1 cellular context compared by ENCODE assay signal in the genomic region with DNA sequence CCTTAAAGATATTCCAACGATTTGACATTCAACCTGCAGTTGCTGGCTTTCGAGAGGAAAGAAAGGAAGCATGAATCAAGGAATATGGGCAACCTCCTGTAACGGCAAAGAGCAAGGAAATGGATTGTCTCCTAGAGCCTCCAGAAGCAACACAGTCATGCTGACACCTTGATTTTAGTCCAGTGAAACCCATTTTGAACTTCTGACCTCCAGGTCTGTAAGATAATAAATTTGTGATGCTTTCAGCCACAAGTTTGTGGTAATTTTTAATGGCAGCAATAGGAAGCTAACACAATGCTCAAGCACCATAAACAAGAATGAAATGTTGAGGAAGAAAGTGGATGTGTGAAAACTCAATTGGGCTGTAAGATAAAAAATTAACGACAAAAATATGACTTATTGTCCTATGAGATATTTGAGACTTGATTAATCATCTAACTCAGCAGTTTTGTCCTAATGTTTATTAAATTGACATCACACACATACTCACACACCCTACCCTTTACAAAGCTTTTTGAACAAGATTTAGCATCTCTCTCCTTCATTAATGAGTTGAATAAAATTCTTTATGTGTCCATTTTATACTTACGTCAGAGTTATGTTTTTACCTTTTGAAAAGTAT.
TF ChIP-seq lines count a peak whose summit lies in the region.

No MANE protein-coding gene starts in this region.

TF ChIP-seq in K562, 482 proteins besides CTCF, POLR2A, EP300 and RAD21 (continued from another document):
- TF ChIP-seq, protein P1, sequence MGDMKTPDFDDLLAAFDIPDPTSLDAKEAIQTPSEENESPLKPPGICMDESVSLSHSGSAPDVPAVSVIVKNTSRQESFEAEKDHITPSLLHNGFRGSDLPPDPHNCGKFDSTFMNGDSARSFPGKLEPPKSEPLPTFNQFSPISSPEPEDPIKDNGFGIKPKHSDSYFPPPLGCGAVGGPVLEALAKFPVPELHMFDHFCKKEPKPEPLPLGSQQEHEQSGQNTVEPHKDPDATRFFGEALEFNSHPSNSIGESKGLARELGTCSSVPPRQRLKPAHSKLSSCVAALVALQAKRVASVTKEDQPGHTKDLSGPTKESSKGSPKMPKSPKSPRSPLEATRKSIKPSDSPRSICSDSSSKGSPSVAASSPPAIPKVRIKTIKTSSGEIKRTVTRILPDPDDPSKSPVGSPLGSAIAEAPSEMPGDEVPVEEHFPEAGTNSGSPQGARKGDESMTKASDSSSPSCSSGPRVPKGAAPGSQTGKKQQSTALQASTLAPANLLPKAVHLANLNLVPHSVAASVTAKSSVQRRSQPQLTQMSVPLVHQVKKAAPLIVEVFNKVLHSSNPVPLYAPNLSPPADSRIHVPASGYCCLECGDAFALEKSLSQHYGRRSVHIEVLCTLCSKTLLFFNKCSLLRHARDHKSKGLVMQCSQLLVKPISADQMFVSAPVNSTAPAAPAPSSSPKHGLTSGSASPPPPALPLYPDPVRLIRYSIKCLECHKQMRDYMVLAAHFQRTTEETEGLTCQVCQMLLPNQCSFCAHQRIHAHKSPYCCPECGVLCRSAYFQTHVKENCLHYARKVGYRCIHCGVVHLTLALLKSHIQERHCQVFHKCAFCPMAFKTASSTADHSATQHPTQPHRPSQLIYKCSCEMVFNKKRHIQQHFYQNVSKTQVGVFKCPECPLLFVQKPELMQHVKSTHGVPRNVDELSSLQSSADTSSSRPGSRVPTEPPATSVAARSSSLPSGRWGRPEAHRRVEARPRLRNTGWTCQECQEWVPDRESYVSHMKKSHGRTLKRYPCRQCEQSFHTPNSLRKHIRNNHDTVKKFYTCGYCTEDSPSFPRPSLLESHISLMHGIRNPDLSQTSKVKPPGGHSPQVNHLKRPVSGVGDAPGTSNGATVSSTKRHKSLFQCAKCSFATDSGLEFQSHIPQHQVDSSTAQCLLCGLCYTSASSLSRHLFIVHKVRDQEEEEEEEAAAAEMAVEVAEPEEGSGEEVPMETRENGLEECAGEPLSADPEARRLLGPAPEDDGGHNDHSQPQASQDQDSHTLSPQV (IDR thresholded peaks at IDR 0.05): peak; percentile 87
- peak; percentile 54 for TF ChIP-seq MEIS2 (IDR thresholded peaks at IDR 0.05; ENCODE audit: partially characterized antibody)
- no peak for TF ChIP-seq ZSCAN32 (CRISPR knock-in tag; IDR thresholded peaks at IDR 0.05)
- TF ChIP-seq, protein P2, sequence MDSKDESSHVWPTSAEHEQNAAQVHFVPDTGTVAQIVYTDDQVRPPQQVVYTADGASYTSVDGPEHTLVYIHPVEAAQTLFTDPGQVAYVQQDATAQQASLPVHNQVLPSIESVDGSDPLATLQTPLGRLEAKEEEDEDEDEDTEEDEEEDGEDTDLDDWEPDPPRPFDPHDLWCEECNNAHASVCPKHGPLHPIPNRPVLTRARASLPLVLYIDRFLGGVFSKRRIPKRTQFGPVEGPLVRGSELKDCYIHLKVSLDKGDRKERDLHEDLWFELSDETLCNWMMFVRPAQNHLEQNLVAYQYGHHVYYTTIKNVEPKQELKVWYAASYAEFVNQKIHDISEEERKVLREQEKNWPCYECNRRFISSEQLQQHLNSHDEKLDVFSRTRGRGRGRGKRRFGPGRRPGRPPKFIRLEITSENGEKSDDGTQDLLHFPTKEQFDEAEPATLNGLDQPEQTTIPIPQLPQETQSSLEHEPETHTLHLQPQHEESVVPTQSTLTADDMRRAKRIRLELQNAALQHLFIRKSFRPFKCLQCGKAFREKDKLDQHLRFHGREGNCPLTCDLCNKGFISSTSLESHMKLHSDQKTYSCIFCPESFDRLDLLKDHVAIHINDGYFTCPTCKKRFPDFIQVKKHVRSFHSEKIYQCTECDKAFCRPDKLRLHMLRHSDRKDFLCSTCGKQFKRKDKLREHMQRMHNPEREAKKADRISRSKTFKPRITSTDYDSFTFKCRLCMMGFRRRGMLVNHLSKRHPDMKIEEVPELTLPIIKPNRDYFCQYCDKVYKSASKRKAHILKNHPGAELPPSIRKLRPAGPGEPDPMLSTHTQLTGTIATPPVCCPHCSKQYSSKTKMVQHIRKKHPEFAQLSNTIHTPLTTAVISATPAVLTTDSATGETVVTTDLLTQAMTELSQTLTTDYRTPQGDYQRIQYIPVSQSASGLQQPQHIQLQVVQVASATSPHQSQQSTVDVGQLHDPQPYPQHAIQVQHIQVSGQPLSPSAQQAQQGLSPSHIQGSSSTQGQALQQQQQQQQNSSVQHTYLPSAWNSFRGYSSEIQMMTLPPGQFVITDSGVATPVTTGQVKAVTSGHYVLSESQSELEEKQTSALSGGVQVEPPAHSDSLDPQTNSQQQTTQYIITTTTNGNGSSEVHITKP (IDR thresholded peaks at IDR 0.05; ENCODE audit: partially characterized antibody): no peak
